In genomic region chr5:166856771-166857170, GRCh38 we compare ENCODE assay signal across 23 cellular contexts.
A peak's percentile ranks its signal among the peaks of the same experiment; 100 is the strongest.
DNase-seq lines count a peak whose midpoint lies in the region; ATAC-seq, FAIRE-seq and TF ChIP-seq lines count a peak whose summit lies in the region.
"Had no signal": no experiment of that assay in that cellular context is flagged by ENCODE, and none has a peak within 500 bp of the region (broad histone marks: within the 10 kb centered on the region; RNA-seq: fewer than 3 reads in every experiment).

No MANE protein-coding gene starts in this region.

- H3K4ac ChIP-seq in H1 (replicated peaks; ENCODE audit: insufficient read length, low read depth, low read length): no peak overlapping the region
- H3K4ac ChIP-seq in neuronal stem cell (ENCODE audit: low read length): no peak overlapping the region
- H3K4ac ChIP-seq in trophoblast cell (ENCODE audit: low read depth, low read length): no peak overlapping the region

- peaks cover 3% of the 10 kb centered on the region for H3K9me3 Mint-ChIP-seq in neural crest cell
- peaks cover 0 to 5% of the 10 kb centered on the region in 2 donors for H3K9me3 Mint-ChIP-seq in stimulated activated naive B cell treated with anti-CD40 and anti-IgM and Interleukin-4, amounts not matched to agents 10 μg/mL and 1 μg/mL and 100 μg/mL, for 72 hours

- TF ChIP-seq RAD21 in H1 (IDR thresholded peaks at IDR 0.05 in 1 of 2, conservative IDR thresholded peaks at IDR 0.05 in 1 of 2; ENCODE audit: low read depth in 2 of 2, low read length in 2 of 2): no peak

- H3K27me3 ChIP-seq in H1 (replicated peaks in 1 of 4; ENCODE audit: control insufficient read depth in 3 of 4, extremely low read depth in 1 of 4, insufficient read depth in 3 of 4, low read length in 3 of 4) (no peaks in the 10 kb centered on the region), neuronal stem cell (ENCODE audit: control insufficient read depth in 3 of 3, insufficient read depth in 3 of 3, low read depth in 1 of 3, low read length in 3 of 3) (no peaks in the 10 kb centered on the region), trophoblast cell (ENCODE audit: insufficient read depth, low read length) (no peaks in the 10 kb centered on the region)
- H3K27me3 ChIP-seq: BE2C, BLaER1 had no signal

- FAIRE-seq in H1 (lab: Jason Lieb, UNC): no peak
- FAIRE-seq: A204.1, G401.6, GM12891, GM19239 had no signal

- H3K4me1 ChIP-seq in H1 (replicated peaks in 1 of 4; ENCODE audit: control insufficient read depth in 3 of 4, insufficient read depth in 4 of 4, low read length in 3 of 4): no peaks in the 10 kb centered on the region
- peaks cover 4 to 11% of the 10 kb centered on the region in 2 donors for H3K4me1 ChIP-seq in neuronal stem cell (ENCODE audit: control insufficient read depth in 2 of 2, insufficient read depth in 1 of 2, low read depth in 1 of 2, low read length in 2 of 2)
- no peaks in the 10 kb centered on the region for H3K4me1 ChIP-seq in trophoblast cell (ENCODE audit: control insufficient read depth in 1 of 2, insufficient read depth in 2 of 2, low read length in 2 of 2)
- H3K4me1 ChIP-seq: BE2C, BLaER1 had no signal

- H3K23me2 ChIP-seq in H1 (ENCODE audit: low read depth, low read length): peaks cover 2% of the 10 kb centered on the region; the same call in 1 of the 2 replicates

- H3K79me1 ChIP-seq in H1 (ENCODE audit: low read depth, low read length): no peaks in the 10 kb centered on the region
- H3K79me1 ChIP-seq in neuronal stem cell (ENCODE audit: low read depth, low read length): no peaks in the 10 kb centered on the region
- no peaks in the 10 kb centered on the region for H3K79me1 ChIP-seq in trophoblast cell (ENCODE audit: low read length)

- POLR2A ChIA-PET in H1 (lab: Charles Lee; ENCODE audit: partially characterized antibody): no interaction called here

- H4K5ac ChIP-seq in H1 (ENCODE audit: insufficient read length, low read depth, low read length): no peak overlapping the region

- H3K4me3 ChIP-seq in H1 (ENCODE audit: extremely low read depth in 1 of 4, insufficient read depth in 2 of 4, low read depth in 3 of 4, low read length in 4 of 4) (no peak overlapping the region), neuronal stem cell (ENCODE audit: low read length in 2 of 2) (no peak overlapping the region), trophoblast cell (ENCODE audit: low read depth, low read length) (no peak overlapping the region)
- H3K4me3 ChIP-seq: BLaER1 had no signal

- H2BK120ac ChIP-seq in H1 (replicated peaks; ENCODE audit: low read depth, low read length) (no peak overlapping the region), neuronal stem cell (ENCODE audit: low read depth, low read length) (no peak overlapping the region), trophoblast cell (ENCODE audit: insufficient read depth, low read length, poor library complexity) (no peak overlapping the region)

- no peaks in the 10 kb centered on the region for H3K9me3 ChIP-seq in H1 (ENCODE audit: insufficient read depth in 2 of 2, low read depth in 1 of 2, low read length in 1 of 2)
- H3K9me3 ChIP-seq in neuronal stem cell (replicated peaks in 1 of 2; ENCODE audit: control insufficient read depth in 2 of 2, insufficient read depth in 1 of 2, low read depth in 1 of 2, low read length in 2 of 2): no peaks in the 10 kb centered on the region
- H3K9me3 ChIP-seq in trophoblast cell (ENCODE audit: insufficient read depth, low read depth, low read length): no peaks in the 10 kb centered on the region
- H3K9me3 ChIP-seq: BE2C, BLaER1 had no signal

- 85% methylated on average over 3 of the region's 3 CpGs; no CpG with 5 or more reads in 1 of the 2 experiments for WGBS in H1 (ENCODE audit: extremely low coverage in 1 of 2, insufficient coverage in 1 of 2, insufficient read length in 1 of 2, insufficient replicate concordance in 2 of 2, low coverage in 1 of 2, low lambda C conversion rate in 2 of 2, missing lambda C conversion rate in 1 of 2), 2 experiments
- WGBS in neuronal stem cell (ENCODE audit: extremely low coverage in 2 of 2, insufficient read length in 2 of 2, insufficient replicate concordance in 1 of 2), 2 donors: no CpG with 5 or more reads among the region's 3 CpGs
- WGBS in trophoblast cell (ENCODE audit: extremely low coverage, insufficient coverage, insufficient read length): no CpG with 5 or more reads among the region's 3 CpGs

- TF ChIP-seq POLR2A in H1 (IDR thresholded peaks at IDR 0.05; ENCODE audit: control extremely low read depth in 1 of 2, low read depth in 2 of 2, low read length in 2 of 2): no peak

- no peak overlapping the region for H2AK5ac ChIP-seq in H1 (ENCODE audit: low read depth, low read length)
- H2AK5ac ChIP-seq in neuronal stem cell (ENCODE audit: low read depth, low read length): no peak overlapping the region
- H2AK5ac ChIP-seq in trophoblast cell (ENCODE audit: low read length): no peak overlapping the region

- H3K36me3 ChIP-seq in H1 (ENCODE audit: control insufficient read depth in 2 of 4, insufficient read depth in 4 of 4, low read length in 3 of 4) (no peaks in the 10 kb centered on the region), neuronal stem cell (replicated peaks in 1 of 2; ENCODE audit: control insufficient read depth in 2 of 2, insufficient read depth in 2 of 2, low read length in 2 of 2) (no peaks in the 10 kb centered on the region), trophoblast cell (ENCODE audit: control insufficient read depth in 1 of 2, insufficient read depth in 2 of 2, low read length in 2 of 2) (no peaks in the 10 kb centered on the region)
- H3K36me3 ChIP-seq: BE2C, BLaER1 had no signal

- H3K27ac ChIP-seq in H1 (ENCODE audit: low read depth, low read length): no peak overlapping the region
- peak overlapping the region; percentile 68 for H3K27ac ChIP-seq in neuronal stem cell (replicated peaks; ENCODE audit: low read length)
- no peak overlapping the region for H3K27ac ChIP-seq in trophoblast cell (ENCODE audit: low read depth, low read length)
- H3K27ac ChIP-seq: BLaER1 had no signal

- no peak overlapping the region for H3K56ac ChIP-seq in H1 (replicated peaks; ENCODE audit: insufficient read length, low read depth, low read length)

- CTCF ChIA-PET in H1 (lab: Charles Lee; ENCODE audit: partially characterized antibody): interaction anchor here (0.6 kb wide), 1 partner anchor 11 kb away, joined by 3 read pairs; no protein-coding TSS in a partner anchor

- H2BK12ac ChIP-seq in H1 (ENCODE audit: low read depth, low read length) (no peak overlapping the region), neuronal stem cell (ENCODE audit: low read length) (no peak overlapping the region), trophoblast cell (ENCODE audit: low read length) (no peak overlapping the region)

- H3K4me1 Mint-ChIP-seq in neural crest cell: peaks cover 25% of the 10 kb centered on the region
- no peaks in the 10 kb centered on the region for H3K4me1 Mint-ChIP-seq in stimulated activated naive B cell treated with anti-CD40 and anti-IgM and Interleukin-4, amounts not matched to agents 10 μg/mL and 1 μg/mL and 100 μg/mL, for 72 hours
- H3K4me1 Mint-ChIP-seq: CD14-positive monocyte; CD4-positive, alpha-beta memory T cell; CD4-positive, CD25-positive, alpha-beta regulatory T cell; CD8-positive, alpha-beta memory T cell had no signal

- no peak overlapping the region for H4K8ac ChIP-seq in H1 (ENCODE audit: extremely low read depth, insufficient read depth, low read length)
- no peak overlapping the region for H4K8ac ChIP-seq in neuronal stem cell (ENCODE audit: low read depth, low read length)
- no peak overlapping the region for H4K8ac ChIP-seq in trophoblast cell (ENCODE audit: low read depth, low read length)

- no peak overlapping the region for H3K18ac ChIP-seq in H1 (ENCODE audit: extremely low read depth, low read length)
- H3K18ac ChIP-seq in neuronal stem cell (ENCODE audit: low read length): no peak overlapping the region
- H3K18ac ChIP-seq in trophoblast cell (ENCODE audit: low read length): no peak overlapping the region

- peaks cover 3% of the 10 kb centered on the region for H3K36me3 Mint-ChIP-seq in neural crest cell (ENCODE audit: low read depth)
- H3K36me3 Mint-ChIP-seq in stimulated activated naive B cell treated with anti-CD40 and anti-IgM and Interleukin-4, amounts not matched to agents 10 μg/mL and 1 μg/mL and 100 μg/mL, for 72 hours: no peaks in the 10 kb centered on the region
- H3K36me3 Mint-ChIP-seq: CD14-positive monocyte; CD4-positive, alpha-beta memory T cell; CD4-positive, CD25-positive, alpha-beta regulatory T cell; CD8-positive, alpha-beta memory T cell had no signal

- ATAC-seq in stimulated activated naive B cell treated with anti-CD40 and anti-IgM and Interleukin-4, amounts not matched to agents 10 μg/mL and 1 μg/mL and 100 μg/mL, for 72 hours (replicated peaks): no peak
- ATAC-seq in GM21619 (IDR thresholded peaks at IDR 0.05; ENCODE audit: unreplicated experiment): no peak

- H2BK5ac ChIP-seq in H1 (ENCODE audit: low read depth, low read length): no peak overlapping the region
- no peak overlapping the region for H2BK5ac ChIP-seq in neuronal stem cell (ENCODE audit: low read length)
- no peak overlapping the region for H2BK5ac ChIP-seq in trophoblast cell (ENCODE audit: low read depth, low read length, poor library complexity)

- TF ChIP-seq CTCF in H1 (IDR thresholded peaks at IDR 0.05; ENCODE audit: control extremely low read depth in 1 of 3, insufficient read depth in 1 of 3, low read depth in 1 of 3, low read length in 3 of 3): no peak
- TF ChIP-seq CTCF in neural crest cell (conservative IDR thresholded peaks at IDR 0.05): no peak

- H2BK15ac ChIP-seq in H1 (ENCODE audit: low read length) (no peak overlapping the region), neuronal stem cell (ENCODE audit: low read length) (no peak overlapping the region)

- H3K79me2 ChIP-seq in H1 (ENCODE audit: control insufficient read depth in 1 of 2, insufficient read depth in 2 of 2, low read length in 2 of 2) (no peaks in the 10 kb centered on the region), trophoblast cell (ENCODE audit: control insufficient read depth, insufficient read depth, low read length, poor library complexity) (no peaks in the 10 kb centered on the region)

- H3K4me2 ChIP-seq in H1 (ENCODE audit: insufficient read depth in 1 of 2, low read depth in 2 of 2, low read length in 2 of 2): no peak overlapping the region
- H3K4me2 ChIP-seq in neuronal stem cell (ENCODE audit: insufficient read depth, low read length, poor library complexity, severe bottlenecking): no peak overlapping the region
- H3K4me2 ChIP-seq in trophoblast cell (ENCODE audit: low read length): no peak overlapping the region
- H3K4me2 ChIP-seq: BLaER1 had no signal

- H3K23ac ChIP-seq in H1 (ENCODE audit: insufficient read length) (no peak overlapping the region), neuronal stem cell (ENCODE audit: low read depth, low read length, poor library complexity) (no peak overlapping the region), trophoblast cell (ENCODE audit: low read length) (no peak overlapping the region)

- H3K14ac ChIP-seq in H1 (ENCODE audit: insufficient read length): no peak overlapping the region
- H3K14ac ChIP-seq in neuronal stem cell (ENCODE audit: low read length): no peak overlapping the region
- no peak overlapping the region for H3K14ac ChIP-seq in trophoblast cell (ENCODE audit: low read length)

- H3K4me3 Mint-ChIP-seq in neural crest cell: peak overlapping the region; percentile 47
- H3K4me3 Mint-ChIP-seq in stimulated activated naive B cell treated with anti-CD40 and anti-IgM and Interleukin-4, amounts not matched to agents 10 μg/mL and 1 μg/mL and 100 μg/mL, for 72 hours: no peak overlapping the region
- H3K4me3 Mint-ChIP-seq: CD14-positive monocyte; CD4-positive, alpha-beta memory T cell; CD4-positive, CD25-positive, alpha-beta regulatory T cell; CD8-positive, alpha-beta memory T cell had no signal

- no peak overlapping the region for H4K12ac ChIP-seq in trophoblast cell (ENCODE audit: low read depth, low read length)

- H2BK20ac ChIP-seq in H1 (ENCODE audit: low read length): no peak overlapping the region

- no peak overlapping the region for H3K9ac ChIP-seq in H1 (replicated peaks in 1 of 4; ENCODE audit: extremely low read depth in 1 of 4, low read depth in 3 of 4, low read length in 3 of 4)
- H3K9ac ChIP-seq in neuronal stem cell (ENCODE audit: low read depth, low read length, poor library complexity): no peak overlapping the region
- no peak overlapping the region for H3K9ac ChIP-seq in trophoblast cell (ENCODE audit: low read length)
- H3K9ac ChIP-seq: BLaER1 had no signal

- H4K91ac ChIP-seq in H1 (replicated peaks; ENCODE audit: insufficient read length, low read length): no peak overlapping the region
- no peak overlapping the region for H4K91ac ChIP-seq in neuronal stem cell (ENCODE audit: low read depth, low read length, poor library complexity)
- no peak overlapping the region for H4K91ac ChIP-seq in trophoblast cell (ENCODE audit: low read depth, low read length)

- H3K27ac Mint-ChIP-seq in neural crest cell (ENCODE audit: unreplicated experiment): peak overlapping the region; percentile 76
- H3K27ac Mint-ChIP-seq in stimulated activated naive B cell treated with anti-CD40 and anti-IgM and Interleukin-4, amounts not matched to agents 10 μg/mL and 1 μg/mL and 100 μg/mL, for 72 hours: no peak overlapping the region
- H3K27ac Mint-ChIP-seq: CD14-positive monocyte; CD4-positive, alpha-beta memory T cell; CD4-positive, CD25-positive, alpha-beta regulatory T cell; CD8-positive, alpha-beta memory T cell had no signal

- DNase-seq in H1 (ENCODE audit: low read depth in 1 of 2, low spot score in 2 of 2) (no peak), neural crest cell (ENCODE audit: low read depth, low spot score) (peak; percentile 1), neuronal stem cell (ENCODE audit: low spot score) (peak; percentile 75), T1000 (lab: John Stamatoyannopoulos, UW) (no peak), trophoblast cell (no peak)
- no peak for DNase-seq in stimulated activated naive B cell treated with anti-CD40 and anti-IgM and Interleukin-4, amounts not matched to agents 10 μg/mL and 1 μg/mL and 100 μg/mL, for 72 hours
- DNase-seq: 8988T; ACHN; BE2C; C1 segment of cervical spinal cord; CD4-positive, alpha-beta memory T cell; CD4-positive, CD25-positive, alpha-beta regulatory T cell; CD8-positive, alpha-beta memory T cell; COR-L47; DMS79 treated with DMSO at 0.1 percent for 48 hours; GF-D8 had no signal

- peak overlapping the region; percentile 70; the same call in 1 of the 2 replicates for H2AFZ ChIP-seq in H1 (ENCODE audit: low read length)
- no peak overlapping the region for H2AFZ ChIP-seq in neuronal stem cell (ENCODE audit: low read length)
- no peak overlapping the region for H2AFZ ChIP-seq in trophoblast cell (ENCODE audit: insufficient read depth, low read length, poor library complexity)

- no peak for TF ChIP-seq EP300 in H1 (IDR thresholded peaks at IDR 0.05; ENCODE audit: borderline replicate concordance in 1 of 2, low read depth in 2 of 2, low read length in 2 of 2)

- H3K27me3 Mint-ChIP-seq in neural crest cell (ENCODE audit: low read depth): no peaks in the 10 kb centered on the region
- no peaks in the 10 kb centered on the region for H3K27me3 Mint-ChIP-seq in stimulated activated naive B cell treated with anti-CD40 and anti-IgM and Interleukin-4, amounts not matched to agents 10 μg/mL and 1 μg/mL and 100 μg/mL, for 72 hours
- H3K27me3 Mint-ChIP-seq: CD4-positive, alpha-beta memory T cell; CD4-positive, CD25-positive, alpha-beta regulatory T cell had no signal

- H4K20me1 ChIP-seq in H1 (replicated peaks in 1 of 2; ENCODE audit: control insufficient read depth in 1 of 2, insufficient read depth in 2 of 2, low read length in 2 of 2): no peaks in the 10 kb centered on the region
- H4K20me1 ChIP-seq: BLaER1 had no signal

Comparison
In these comparisons a context has a peak if more than half of its experiments do, and no peak if none do; other contexts are left out.
1. DNase-seq: peak in neural crest cell (single experiment) and neuronal stem cell (single experiment); none in H1 (0 of 2), T1000 (single experiment), stimulated activated naive B cell treated with anti-CD40 and anti-IgM and Interleukin-4, amounts not matched to agents 10 μg/mL and 1 μg/mL and 100 μg/mL, for 72 hours (single experiment) and trophoblast cell (0 of 2).